ENCODE assay signal across 9 cellular contexts in the genomic region with DNA sequence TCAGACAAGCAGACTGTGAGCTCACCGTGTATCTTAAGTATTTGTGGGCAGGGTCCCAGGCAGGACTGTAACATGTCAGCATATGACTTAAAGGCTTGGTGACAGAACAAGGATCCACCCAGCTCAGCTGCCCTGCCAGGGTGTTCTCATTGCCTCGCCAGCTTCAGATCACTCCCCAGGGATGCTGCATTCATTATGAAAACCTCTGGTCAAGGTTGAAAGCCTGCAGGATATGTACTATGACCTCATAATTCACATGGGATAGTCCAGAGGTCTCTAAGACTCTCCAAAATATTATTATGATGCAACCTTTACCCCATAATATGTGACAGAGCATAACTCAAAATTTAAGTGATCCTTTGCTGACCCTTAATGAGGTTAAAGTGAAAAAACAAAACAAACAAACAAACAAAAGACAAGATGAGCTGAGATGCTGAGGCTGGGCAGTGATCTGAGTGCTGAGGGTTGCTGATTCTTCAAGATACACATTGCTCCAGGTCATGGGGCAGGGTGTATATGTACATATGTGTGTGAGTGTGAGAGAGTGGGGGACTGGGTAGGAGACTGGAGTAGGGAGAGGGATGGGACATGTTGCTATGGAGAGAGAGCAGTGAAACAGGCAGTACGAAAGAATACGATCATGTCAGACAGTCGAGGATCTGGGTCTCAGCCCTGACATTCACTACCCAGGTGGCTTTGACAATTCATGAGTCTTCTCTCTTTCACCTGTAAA.
DNase-seq lines count a peak whose midpoint lies in the region; ATAC-seq and TF ChIP-seq lines count a peak whose summit lies in the region.
"Had no signal": no experiment of that assay in that cellular context is flagged by ENCODE, and none has a peak within 500 bp of the region (broad histone marks: within the 10 kb centered on the region; RNA-seq: fewer than 3 reads in every experiment).

No MANE protein-coding gene starts in this region.

- no peak for DNase-seq in activated T-cell treated with anti-CD3 and anti-CD28 coated beads, Interleukin-2, amount 50 U/mL, for 24 hours
- DNase-seq in activated T-cell treated with anti-CD3 and anti-CD28 coated beads, Interleukin-2, amount 50 U/mL, for 1 hour, result no peak
- DNase-seq in esophagus muscularis mucosa (ENCODE audit: extremely low spot score), result no peak
- DNase-seq in stromal cell of bone marrow (ENCODE audit: low read depth), result peak; percentile 36
- DNase-seq in NCI-H526 treated with DMSO at 0.1 percent for 48 hours (lab: John Stamatoyannopoulos, UW), result no peak
- no peak for DNase-seq in D341Med (ENCODE audit: low spot score)
- no peak for DNase-seq in thyroid gland
- DNase-seq: endodermal cell had no signal

- no peak for TF ChIP-seq POLR2A in esophagus muscularis mucosa (IDR thresholded peaks at IDR 0.05; ENCODE audit: low read depth)
- TF ChIP-seq POLR2A in thyroid gland (IDR thresholded peaks at IDR 0.05), result no peak

- H3K4me3 ChIP-seq in esophagus muscularis mucosa, result no peak overlapping the region
- no peak overlapping the region for H3K4me3 ChIP-seq in thyroid gland (replicated peaks in 1 of 3)

- H3K27me3 ChIP-seq in esophagus muscularis mucosa (no peaks in the 10 kb centered on the region), thyroid gland (no peaks in the 10 kb centered on the region)

- H3K27me3 Mint-ChIP-seq in activated T-cell treated with anti-CD3 and anti-CD28 coated beads, Interleukin-2, amount 50 U/mL, for 24 hours, result peaks cover 6% of the 10 kb centered on the region

- peaks cover 40% of the 10 kb centered on the region for H3K4me1 Mint-ChIP-seq in activated T-cell treated with anti-CD3 and anti-CD28 coated beads, Interleukin-2, amount 50 U/mL, for 24 hours (ENCODE audit: low read depth)

- WGBS in esophagus muscularis mucosa, result 82% methylated on average over 5 of the region's 5 CpGs
- 79 to 86% methylated on average over 5 of the region's 5 CpGs for WGBS in thyroid gland, 2 donors

- intact Hi-C loops in esophagus muscularis mucosa (cut with DNase I), result no loop called here
- intact Hi-C loops in thyroid gland (cut with DNase I), result no loop called here

- ATAC-seq in HG03439 (IDR thresholded peaks at IDR 0.05; ENCODE audit: unreplicated experiment), result peak; percentile 33

- peak overlapping the region; percentile 91 for H3K27ac Mint-ChIP-seq in activated T-cell treated with anti-CD3 and anti-CD28 coated beads, Interleukin-2, amount 50 U/mL, for 24 hours
- H3K27ac Mint-ChIP-seq: endodermal cell had no signal

- H3K9me3 ChIP-seq in esophagus muscularis mucosa (no peaks in the 10 kb centered on the region), thyroid gland (no peaks in the 10 kb centered on the region)

- H3K4me1 ChIP-seq in esophagus muscularis mucosa (peaks cover 5 to 12% (median 7%) of the 10 kb centered on the region in 4 donors), thyroid gland (peaks cover 0 to 1% of the 10 kb centered on the region in 2 donors)

- no peak for TF ChIP-seq EP300 in esophagus muscularis mucosa (IDR thresholded peaks at IDR 0.05)

- no peaks in the 10 kb centered on the region for H3K36me3 ChIP-seq in esophagus muscularis mucosa
- H3K36me3 ChIP-seq in thyroid gland, result no peaks in the 10 kb centered on the region

- H3K9me3 Mint-ChIP-seq in activated T-cell treated with anti-CD3 and anti-CD28 coated beads, Interleukin-2, amount 50 U/mL, for 24 hours, result peaks cover 6% of the 10 kb centered on the region
- H3K9me3 Mint-ChIP-seq: endodermal cell had no signal

- TF ChIP-seq CTCF in esophagus muscularis mucosa (IDR thresholded peaks at IDR 0.05) (no peak), thyroid gland (IDR thresholded peaks at IDR 0.05) (no peak)

- no peaks in the 10 kb centered on the region for H3K36me3 Mint-ChIP-seq in activated T-cell treated with anti-CD3 and anti-CD28 coated beads, Interleukin-2, amount 50 U/mL, for 24 hours (ENCODE audit: low read depth)

- H3K4me3 Mint-ChIP-seq in activated T-cell treated with anti-CD3 and anti-CD28 coated beads, Interleukin-2, amount 50 U/mL, for 24 hours, result no peak overlapping the region
- H3K4me3 Mint-ChIP-seq: endodermal cell had no signal

- H3K27ac ChIP-seq in esophagus muscularis mucosa (replicated peaks in 1 of 4), result peak overlapping the region in 3 of 4 donors; percentile 26 to 48 (median 40)
- H3K27ac ChIP-seq in thyroid gland, result no peak overlapping the region

Comparison
In these comparisons a context has a peak if more than half of its experiments do, and no peak if none do; other contexts are left out.
1. H3K27ac ChIP-seq: peak in esophagus muscularis mucosa (3 of 4); none in thyroid gland (0 of 3).